Comparison of ENCODE assay signal across 8 cellular contexts in the genomic region with DNA sequence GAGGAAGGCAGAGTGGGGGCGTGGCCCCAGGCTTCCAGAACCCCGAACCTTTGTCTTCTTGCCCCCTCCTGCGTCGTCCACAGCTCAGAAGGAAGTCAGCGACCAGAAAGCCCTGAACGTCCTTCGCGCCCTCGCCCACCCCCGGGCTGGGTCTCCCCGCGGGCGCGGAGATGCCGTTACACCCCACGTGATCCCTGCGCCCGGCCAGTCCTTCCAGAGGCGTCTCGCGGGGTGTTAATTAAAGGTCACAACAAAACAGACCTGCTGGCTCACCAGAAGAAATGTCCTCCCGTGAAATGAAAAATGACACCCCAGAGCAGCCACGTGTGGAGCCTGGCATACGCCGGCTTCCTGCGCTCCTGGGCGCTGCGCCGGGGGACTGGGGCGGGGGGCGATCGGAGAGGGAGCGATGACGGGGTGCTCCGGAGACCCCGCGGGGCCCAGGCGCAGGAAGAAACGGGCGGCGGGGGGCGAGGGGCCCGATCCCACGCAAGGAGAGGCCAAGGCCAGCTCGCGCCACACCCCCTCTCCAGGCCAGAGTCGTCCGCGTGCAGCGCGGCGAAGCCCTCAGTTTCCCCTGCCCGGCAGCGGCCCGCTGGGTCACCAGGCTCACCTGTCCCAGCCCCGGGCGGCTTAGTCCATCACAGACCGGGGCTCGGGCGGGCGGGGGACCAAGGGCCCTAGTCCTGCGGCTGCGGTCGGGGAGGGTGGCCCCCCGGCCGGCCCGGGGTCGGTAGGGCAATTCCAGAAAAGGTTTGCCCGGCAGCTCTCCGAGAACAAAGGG. TPM values are rescaled to one million over a fixed set of nuclear protein-coding genes. Genes with fewer than 3 reads are reported as not detected.
DNase-seq lines count a peak whose midpoint lies in the region; ATAC-seq and TF ChIP-seq lines count a peak whose summit lies in the region.

No MANE protein-coding gene starts in this region.

- ATAC-seq in left ventricle myocardium superior = peak; percentile 19

- no peak for TF ChIP-seq CTCF in sigmoid colon (IDR thresholded peaks at IDR 0.05)

- 1 to 2% methylated on average over 70 of the region's 70 CpGs for WGBS in sigmoid colon, 2 donors

- intact Hi-C loops in left ventricle myocardium superior (cut with micrococcal nuclease) = loop anchor here (2.0 to 10.0 kb wide), 3 partner anchors 231 to 1339 kb away; no protein-coding TSS in a partner anchor
- intact Hi-C loops in sigmoid colon (cut with DNase I) = loop anchor here (1.0 to 10.0 kb wide), 5 partner anchors 289 to 1541 kb away; a partner anchor contains a TSS

- TF ChIP-seq EP300 in sigmoid colon (IDR thresholded peaks at IDR 0.05) = no peak

- no peak overlapping the region for H3K27ac Mint-ChIP-seq in activated naive CD4-positive, alpha-beta T cell treated with anti-CD3 and anti-CD28 coated beads, Interleukin-2, amount 50 U/mL, for 24 hours

- peaks cover 54% of the 10 kb centered on the region for H3K27me3 Mint-ChIP-seq in activated naive CD4-positive, alpha-beta T cell treated with anti-CD3 and anti-CD28 coated beads, Interleukin-2, amount 50 U/mL, for 24 hours

- peaks cover 68% of the 10 kb centered on the region for H3K27me3 ChIP-seq in MG63
- peaks cover 10 to 60% (median 36%) of the 10 kb centered on the region in 3 donors for H3K27me3 ChIP-seq in sigmoid colon

- H3K9me3 ChIP-seq in MG63 = no peaks in the 10 kb centered on the region
- H3K9me3 ChIP-seq in sigmoid colon = no peaks in the 10 kb centered on the region

- H3K4me1 Mint-ChIP-seq in activated naive CD4-positive, alpha-beta T cell treated with anti-CD3 and anti-CD28 coated beads, Interleukin-2, amount 50 U/mL, for 24 hours = peaks cover 16% of the 10 kb centered on the region

- H3K4me3 ChIP-seq in MG63 (peak overlapping the region; percentile 49), sigmoid colon (peak overlapping the region; percentile 30 to 58 (median 52))

- H3K9me3 Mint-ChIP-seq in activated naive CD4-positive, alpha-beta T cell treated with anti-CD3 and anti-CD28 coated beads, Interleukin-2, amount 50 U/mL, for 24 hours = peaks cover 5% of the 10 kb centered on the region

- H3K4me3 Mint-ChIP-seq in activated naive CD4-positive, alpha-beta T cell treated with anti-CD3 and anti-CD28 coated beads, Interleukin-2, amount 50 U/mL, for 24 hours = peak overlapping the region; percentile 82

- no peak for TF ChIP-seq POLR2A in sigmoid colon (IDR thresholded peaks at IDR 0.05)

- DNase-seq in NCI-H2107 treated with DMSO at 0.1 percent for 48 hours (lab: John Stamatoyannopoulos, UW; ENCODE audit: unreplicated experiment) = peak; percentile 29
- no peak for DNase-seq in NCI-H2107 (lab: John Stamatoyannopoulos, UW)
- no peak for DNase-seq in MG63
- peak; percentile 42 for DNase-seq in left ventricle myocardium superior
- no peak for DNase-seq in sigmoid colon
- no peak for DNase-seq in stimulated activated naive CD4-positive, alpha-beta T cell treated with Interleukin-2 at 50 U/mL for 16 hours (lab: John Stamatoyannopoulos, UW)
- no peak for DNase-seq in GOT3 (lab: John Stamatoyannopoulos, UW)

- H3K4me1 ChIP-seq in sigmoid colon = peaks cover 0 to 42% (median 41%) of the 10 kb centered on the region in 4 donors

- no peaks in the 10 kb centered on the region for H3K36me3 ChIP-seq in MG63
- no peaks in the 10 kb centered on the region for H3K36me3 ChIP-seq in sigmoid colon

- H3K27ac ChIP-seq in sigmoid colon = peak overlapping the region in 1 of 4 donors; percentile 30

- peaks cover 3% of the 10 kb centered on the region for H3K36me3 Mint-ChIP-seq in activated naive CD4-positive, alpha-beta T cell treated with anti-CD3 and anti-CD28 coated beads, Interleukin-2, amount 50 U/mL, for 24 hours

RNA-seq across cellular contexts. Expression of a gene that starts 0.9 kb away (rescaled TPM):
- not detected in 2 replicates for total RNA-seq in MG63 (2014; rRNA removed; shearing (Covaris generic); ENCODE audit: low replicate concordance)
- total RNA-seq in left ventricle myocardium superior (3.1 TPM), sigmoid colon (1 to 10 TPM; 1.1 to 5.5 (median 2.1) TPM)
- under 1 TPM in 2 of 3 donors, not detected in 1; under 0.01 to 0.41 TPM for polyA plus RNA-seq in sigmoid colon

Comparison
In these comparisons a context has a peak if more than half of its experiments do, and no peak if none do; other contexts are left out.
1. DNase-seq: peak in NCI-H2107 treated with DMSO at 0.1 percent for 48 hours (single experiment) and left ventricle myocardium superior (single experiment); none in NCI-H2107 (single experiment), MG63 (single experiment), sigmoid colon (single experiment), stimulated activated naive CD4-positive, alpha-beta T cell treated with Interleukin-2 at 50 U/mL for 16 hours (single experiment) and GOT3 (single experiment).